In genomic region chr20:10096790-10097189, GRCh38 we compare ENCODE assay signal across 8 cellular contexts.
"Had no signal": no experiment of that assay in that cellular context is flagged by ENCODE, and none has a peak within 500 bp of the region (broad histone marks: within the 10 kb centered on the region; RNA-seq: fewer than 3 reads in every experiment).

No MANE protein-coding gene starts in this region.

- H3K4me2 ChIP-seq: KMS-11 had no signal

- H3K27ac Mint-ChIP-seq: IgD-negative memory B cell had no signal

- H3K9ac ChIP-seq: KMS-11 had no signal

- H3K4me3 ChIP-seq: K562 had no signal

- H3K4me3 Mint-ChIP-seq: IgD-negative memory B cell had no signal

- ATAC-seq: K562 had no signal

- H3K36me3 Mint-ChIP-seq: IgD-negative memory B cell had no signal

- H3K27ac ChIP-seq: HL-60, KMS-11 had no signal

- FAIRE-seq: HTR-8/SVneo, K562 had no signal

- H3K4me1 Mint-ChIP-seq: IgD-negative memory B cell had no signal

- DNase-seq: IMR-90, KBM-7, KG1 had no signal
